In genomic region chr1:48202030-48202752, GRCh38 we compare ENCODE assay signal across 8 cellular contexts. TPM values are rescaled to one million over a fixed set of nuclear protein-coding genes. Genes with fewer than 3 reads are reported as not detected.
DNase-seq lines count a peak whose midpoint lies in the region; ATAC-seq and TF ChIP-seq lines count a peak whose summit lies in the region.

No MANE protein-coding gene starts in this region.

- TF ChIP-seq CTCF in HFF-Myc (IDR thresholded peaks at IDR 0.05; ENCODE audit: low read depth, low read length, missing control alignments) = peak; percentile 85
- TF ChIP-seq CTCF in dorsolateral prefrontal cortex (IDR thresholded peaks at IDR 0.05 in 54 of 56, conservative IDR thresholded peaks at IDR 0.05 in 2 of 56; ENCODE audit: low read depth in 1 of 56, partially characterized antibody in 56 of 56) = peak; percentile 74 to 96 (median 90)

- peak; percentile 90 for DNase-seq in DMS53 (lab: John Stamatoyannopoulos, UW)
- DNase-seq in HFF-Myc (ENCODE audit: extremely low read depth, low read depth) = peak; percentile 48
- peak; percentile 37 for DNase-seq in NCI-H345 treated with DMSO at 0.1 percent for 48 hours (lab: John Stamatoyannopoulos, UW; ENCODE audit: unreplicated experiment)
- DNase-seq in activated CD4-positive, alpha-beta T cell treated with anti-CD3 and anti-CD28 coated beads for 24 hours (ENCODE audit: low read depth in 2 of 2) = peak; percentile 33 to 49
- peak in 9 of 10 donors; percentile 52 to 84 (median 65) for DNase-seq in dorsolateral prefrontal cortex
- peak; percentile 65 to 74 for DNase-seq in lung microvascular endothelial cell (ENCODE audit: low read depth in 2 of 2)
- peak; percentile 3 for DNase-seq in stimulated activated CD8-positive, alpha-beta memory T cell treated with anti-CD3 and anti-CD28 coated beads, Interleukin-12 subunit alpha, Interleukin-12 subunit beta, amount 100 ng/mL, for 24 hours (ENCODE audit: extremely low read depth)

- ATAC-seq in GM19035 (IDR thresholded peaks at IDR 0.05; ENCODE audit: unreplicated experiment) = no peak

- no peak overlapping the region for H3K27ac ChIP-seq in dorsolateral prefrontal cortex

- intact Hi-C loops in dorsolateral prefrontal cortex (cut with DNase I) = loop anchor here in 1 of 2 donors (5.0 kb wide), 1 partner anchor 255 kb away; no protein-coding TSS in a partner anchor

- H3K4me3 ChIP-seq in HFF-Myc (replicated peaks; ENCODE audit: low read depth, low read length) (no peak overlapping the region), dorsolateral prefrontal cortex (no peak overlapping the region)

- H3K27me3 ChIP-seq in dorsolateral prefrontal cortex = no peaks in the 10 kb centered on the region

RNA-seq across cellular contexts. Expression of gene SLC5A9, which starts 20.3 kb away (rescaled TPM):
- total RNA-seq in dorsolateral prefrontal cortex (under 1 TPM in 11 of 120 experiments, not detected in 109; 0.23 to 0.96 (median 0.40) TPM), lung microvascular endothelial cell (under 0.01 and 0.22 TPM in 2 replicates)

Comparison
In these comparisons a context has a peak if more than half of its experiments do, and no peak if none do; other contexts are left out.
1. DNase-seq: peak in every context shown above with its lines; median percentile 90 in DMS53; 70 in lung microvascular endothelial cell; 65 in dorsolateral prefrontal cortex; 48 in HFF-Myc; 41 in activated CD4-positive, alpha-beta T cell treated with anti-CD3 and anti-CD28 coated beads for 24 hours; 37 in NCI-H345 treated with DMSO at 0.1 percent for 48 hours; 3 in stimulated activated CD8-positive, alpha-beta memory T cell treated with anti-CD3 and anti-CD28 coated beads, Interleukin-12 subunit alpha, Interleukin-12 subunit beta, amount 100 ng/mL, for 24 hours.